Comparison of ENCODE assay signal across 1 cellular context in genomic region chr3:25597535-25598101, GRCh38.
TF ChIP-seq lines count a peak whose summit lies in the region.

No MANE protein-coding gene starts in this region.

TF ChIP-seq in GM23338, 12 proteins besides CTCF, POLR2A, EP300 and RAD21:
- TF ChIP-seq REST (IDR thresholded peaks at IDR 0.05; ENCODE audit: unreplicated experiment) (no peak), ZNF462 (CRISPR knock-in tag; IDR thresholded peaks at IDR 0.05) (no peak), EZH2phosphoT487 (IDR thresholded peaks at IDR 0.05; ENCODE audit: unreplicated experiment) (no peak), EZH2 (IDR thresholded peaks at IDR 0.05; ENCODE audit: low read depth, unreplicated experiment) (no peak), ZNF331 (CRISPR knock-in tag; IDR thresholded peaks at IDR 0.05; ENCODE audit: low read depth) (no peak), ETS1 (IDR thresholded peaks at IDR 0.05) (no peak), STAT1 (IDR thresholded peaks at IDR 0.05; ENCODE audit: unreplicated experiment) (no peak), POLR2AphosphoS5 (IDR thresholded peaks at IDR 0.05; ENCODE audit: low read depth) (no peak), JUNB (IDR thresholded peaks at IDR 0.05; ENCODE audit: unreplicated experiment) (no peak), CREB1 (CRISPR knock-in tag; IDR thresholded peaks at IDR 0.05; ENCODE audit: low read depth) (no peak)
